In genomic region chr19:41746593-41747227, GRCh38 we compare ENCODE assay signal across 8 cellular contexts. TPM values are rescaled to one million over a fixed set of nuclear protein-coding genes. Genes with fewer than 3 reads are reported as not detected.
DNase-seq lines count a peak whose midpoint lies in the region; ATAC-seq and TF ChIP-seq lines count a peak whose summit lies in the region.

No MANE protein-coding gene starts in this region.

- peaks cover 5% of the 10 kb centered on the region for H3K27me3 ChIP-seq in CD4-positive, CD25-positive, alpha-beta regulatory T cell (ENCODE audit: control insufficient read depth, insufficient read depth, low read length)
- H3K27me3 ChIP-seq in HL-60 (ENCODE audit: insufficient read depth, poor library complexity, severe bottlenecking) = no peaks in the 10 kb centered on the region
- no peaks in the 10 kb centered on the region for H3K27me3 ChIP-seq in prostate gland (replicated peaks; ENCODE audit: insufficient read depth)

- TF ChIP-seq CTCF in HL-60 (IDR thresholded peaks at IDR 0.05; ENCODE audit: insufficient read depth, low read length) (peak; percentile 65), fibroblast of mammary gland (conservative IDR thresholded peaks at IDR 0.05; ENCODE audit: control insufficient read depth, insufficient read depth, low read depth, low read length) (peak; percentile 51), prostate gland (IDR thresholded peaks at IDR 0.05) (peak in 3 of 4 experiments; percentile 40 to 64 (median 59))

- TF ChIP-seq POLR2A in prostate gland (IDR thresholded peaks at IDR 0.05) = no peak

- no peaks in the 10 kb centered on the region for H3K9me3 Mint-ChIP-seq in CD4-positive, CD25-positive, alpha-beta regulatory T cell

- no peaks in the 10 kb centered on the region for H3K9me3 ChIP-seq in CD4-positive, CD25-positive, alpha-beta regulatory T cell (ENCODE audit: control insufficient read depth in 2 of 2, low read length in 2 of 2)
- H3K9me3 ChIP-seq in prostate gland = no peaks in the 10 kb centered on the region

- 17% methylated on average over 11 of the region's 11 CpGs for WGBS in prostate gland

- H3K4me3 Mint-ChIP-seq in CD4-positive, CD25-positive, alpha-beta regulatory T cell = no peak overlapping the region

- no peaks in the 10 kb centered on the region for H3K36me3 ChIP-seq in CD4-positive, CD25-positive, alpha-beta regulatory T cell (ENCODE audit: control insufficient read depth, insufficient read depth, low read length)
- no peaks in the 10 kb centered on the region for H3K36me3 ChIP-seq in prostate gland

- peak overlapping the region in 1 of 3 donors; percentile 22 for H3K27ac Mint-ChIP-seq in CD4-positive, CD25-positive, alpha-beta regulatory T cell

- H3K4me3 ChIP-seq in CD4-positive, CD25-positive, alpha-beta regulatory T cell (ENCODE audit: low read depth, low read length) = no peak overlapping the region
- H3K4me3 ChIP-seq in HL-60 (replicated peaks; ENCODE audit: insufficient read depth, low read length) (no peak overlapping the region), fibroblast of mammary gland (ENCODE audit: control insufficient read depth, low read depth, low read length) (no peak overlapping the region), prostate gland (no peak overlapping the region)

- H3K27me3 Mint-ChIP-seq in CD4-positive, CD25-positive, alpha-beta regulatory T cell = peaks cover 50% of the 10 kb centered on the region

- H3K4me1 Mint-ChIP-seq in CD4-positive, CD25-positive, alpha-beta regulatory T cell = peaks cover 0 to 13% (median 0%) of the 10 kb centered on the region in 4 donors

- peak; percentile 7 to 71 (median 51) for DNase-seq in CD4-positive, CD25-positive, alpha-beta regulatory T cell
- DNase-seq in HL-60 (ENCODE audit: low read depth in 1 of 2, low spot score in 1 of 2) (peak; percentile 25 to 85), NCI-H82 treated with DMSO at 0.1 percent for 48 hours (lab: John Stamatoyannopoulos, UW; ENCODE audit: unreplicated experiment) (peak; percentile 2), fibroblast of mammary gland (ENCODE audit: low read depth) (peak; percentile 57), prostate gland (ENCODE audit: low spot score) (peak; percentile 53), cerebellar nuclear complex (lab: John Stamatoyannopoulos, UW) (no peak)
- DNase-seq in activated CD8-positive, alpha-beta memory T cell treated with anti-CD3 and anti-CD28 coated beads, Interleukin-2, amount 50 U/mL, for 4 hours = peak; percentile 49

- no peaks in the 10 kb centered on the region for H3K4me1 ChIP-seq in CD4-positive, CD25-positive, alpha-beta regulatory T cell (ENCODE audit: control insufficient read depth, insufficient read depth, low read length, poor library complexity, severe bottlenecking)
- no peaks in the 10 kb centered on the region for H3K4me1 ChIP-seq in prostate gland (replicated peaks)

- no peak overlapping the region for H3K27ac ChIP-seq in CD4-positive, CD25-positive, alpha-beta regulatory T cell (ENCODE audit: insufficient read depth, low read length, poor library complexity, severe bottlenecking)
- peak overlapping the region; percentile 81 for H3K27ac ChIP-seq in HL-60 (replicated peaks)
- no peak overlapping the region for H3K27ac ChIP-seq in prostate gland

- ATAC-seq in CD4-positive, CD25-positive, alpha-beta regulatory T cell (ENCODE audit: low read depth in 2 of 2) = peak; percentile 65 to 66
- no peak for ATAC-seq in HG02970 (IDR thresholded peaks at IDR 0.05; ENCODE audit: low FRiP score, unreplicated experiment)

- no peaks in the 10 kb centered on the region for H3K36me3 Mint-ChIP-seq in CD4-positive, CD25-positive, alpha-beta regulatory T cell

- intact Hi-C loops in prostate gland (cut with DNase I) = no loop called here

RNA-seq across cellular contexts. Expression of gene CEACAM6, which starts 8.6 kb away (rescaled TPM):
- total RNA-seq in CD4-positive, CD25-positive, alpha-beta regulatory T cell = not detected
- polyA plus RNA-seq in CD4-positive, CD25-positive, alpha-beta regulatory T cell = not detected
- 1 to 10 TPM; 2.5 to 6.3 TPM for total RNA-seq in prostate gland

RNA-seq across cellular contexts. Expression of gene CEACAM5, which starts 38.3 kb away (rescaled TPM):
- not detected for total RNA-seq in CD4-positive, CD25-positive, alpha-beta regulatory T cell
- not detected for polyA plus RNA-seq in CD4-positive, CD25-positive, alpha-beta regulatory T cell
- total RNA-seq in prostate gland = 1 to 10 TPM in 1 of 2 donors, under 1 TPM in 1; 0.32 to 3.4 TPM

RNA-seq across cellular contexts. Expression of gene CEACAM3, which starts 49.7 kb away (rescaled TPM):
- not detected for total RNA-seq in CD4-positive, CD25-positive, alpha-beta regulatory T cell
- polyA plus RNA-seq in CD4-positive, CD25-positive, alpha-beta regulatory T cell = not detected
- under 1 TPM in 1 of 2 donors, not detected in 1; 0.59 TPM for total RNA-seq in prostate gland

RNA-seq across cellular contexts. Expression of gene CEACAM7, which starts 58.6 kb away (rescaled TPM):
- total RNA-seq in CD4-positive, CD25-positive, alpha-beta regulatory T cell = not detected
- polyA plus RNA-seq in CD4-positive, CD25-positive, alpha-beta regulatory T cell = not detected
- total RNA-seq in prostate gland = not detected

Comparison
In these comparisons a context has a peak if more than half of its experiments do, and no peak if none do; other contexts are left out.
1. DNase-seq: peak in CD4-positive, CD25-positive, alpha-beta regulatory T cell (3 of 3), HL-60 (2 of 2), NCI-H82 treated with DMSO at 0.1 percent for 48 hours (single experiment), activated CD8-positive, alpha-beta memory T cell treated with anti-CD3 and anti-CD28 coated beads, Interleukin-2, amount 50 U/mL, for 4 hours (single experiment), fibroblast of mammary gland (single experiment) and prostate gland (single experiment); none in cerebellar nuclear complex (0 of 2).
2. Peak in every context shown above with its lines, with median percentiles within 50 percentile points of each other: CTCF ChIP-seq.